15 cellular contexts compared by ENCODE assay signal in the genomic region with DNA sequence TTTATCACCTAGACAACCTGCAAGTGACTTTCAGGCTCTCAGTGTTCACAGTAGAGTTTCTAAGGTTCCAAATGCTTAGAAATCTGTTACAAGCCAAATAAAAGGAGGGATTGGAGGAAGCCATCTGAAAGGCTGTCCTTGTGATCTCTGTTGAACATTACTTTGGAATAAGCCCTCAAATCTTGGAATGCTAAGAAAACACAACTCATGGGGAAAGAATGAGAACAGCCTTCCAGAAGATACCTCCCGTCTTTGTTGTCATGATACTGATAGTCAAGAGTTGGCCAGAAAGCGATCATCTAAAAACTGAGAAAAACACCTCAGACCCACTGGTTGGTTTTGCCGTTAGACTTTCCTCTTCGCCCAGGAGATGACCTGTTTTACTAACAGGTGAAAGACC. TPM values are rescaled to one million over a fixed set of nuclear protein-coding genes. Genes with fewer than 3 reads are reported as not detected.
DNase-seq lines count a peak whose midpoint lies in the region; TF ChIP-seq lines count a peak whose summit lies in the region.
"Had no signal": no experiment of that assay in that cellular context is flagged by ENCODE, and none has a peak within 500 bp of the region (broad histone marks: within the 10 kb centered on the region; RNA-seq: fewer than 3 reads in every experiment).

No MANE protein-coding gene starts in this region.

- CTCF ChIA-PET in Caco-2 (lab: Charles Lee) = no interaction called here

- H3K27ac Mint-ChIP-seq in Caco-2 (ENCODE audit: unreplicated experiment) (peak overlapping the region; percentile 25), endodermal cell (peak overlapping the region; percentile 41)

- H3K4me3 Mint-ChIP-seq in Caco-2 (ENCODE audit: unreplicated experiment) (no peak overlapping the region), endodermal cell (no peak overlapping the region)

- no peaks in the 10 kb centered on the region for H3K4me1 ChIP-seq in Caco-2
- no peaks in the 10 kb centered on the region for H3K4me1 ChIP-seq in HUES48 (ENCODE audit: control insufficient read depth, insufficient read depth, low read length)
- no peaks in the 10 kb centered on the region for H3K4me1 ChIP-seq in endodermal cell (ENCODE audit: control insufficient read depth, insufficient read depth, low read length)
- H3K4me1 ChIP-seq in osteoblast (ENCODE audit: insufficient read depth, low read length) = peaks cover 9% of the 10 kb centered on the region
- H3K4me1 ChIP-seq in suprapubic skin = no peaks in the 10 kb centered on the region

- DNase-seq in Caco-2 (no peak), endodermal cell (no peak), osteoblast (ENCODE audit: insufficient read length, low spot score, missing footprints) (peak; percentile 66), suprapubic skin (ENCODE audit: low spot score in 2 of 2) (no peak), inferior parietal cortex (ENCODE audit: extremely low spot score) (no peak), Ammon's horn (ENCODE audit: low spot score) (no peak)
- DNase-seq: NCI-H1105, NCI-H1694, NCI-H2227 treated with DMSO at 0.1 percent for 48 hours, NCI-H524, Right ventricle myocardium superior had no signal

- H2AFZ ChIP-seq in osteoblast (ENCODE audit: low read length) = no peak overlapping the region

- H3K36me3 Mint-ChIP-seq in Caco-2 (ENCODE audit: insufficient read depth, unreplicated experiment) (peaks cover 10% of the 10 kb centered on the region), endodermal cell (ENCODE audit: low read depth) (peaks cover 71% of the 10 kb centered on the region)

- H4K20me1 ChIP-seq in osteoblast (ENCODE audit: insufficient read depth, low read length) = peaks cover 3% of the 10 kb centered on the region
- H4K20me1 ChIP-seq: BLaER1 treated with 17β-estradiol and CSF1 and Interleukin-3, amounts not matched to agents 10 nM and 100 nM had no signal

- H3K9me3 Mint-ChIP-seq in Caco-2 (ENCODE audit: unreplicated experiment) = no peaks in the 10 kb centered on the region
- H3K9me3 Mint-ChIP-seq in endodermal cell = peaks cover 12% of the 10 kb centered on the region

- H3K9me3 ChIP-seq in Caco-2 (peaks cover 2% of the 10 kb centered on the region; the same call in 1 of the 2 replicates), HUES48 (ENCODE audit: control insufficient read depth, insufficient read depth, low read length) (no peaks in the 10 kb centered on the region; the same call in 1 of the 2 replicates), endodermal cell (ENCODE audit: control insufficient read depth, low read length) (peaks cover 12% of the 10 kb centered on the region), osteoblast (ENCODE audit: low read depth, low read length) (no peaks in the 10 kb centered on the region), suprapubic skin (no peaks in the 10 kb centered on the region)

- POLR2A ChIA-PET in Caco-2 (lab: Charles Lee) = no interaction called here

- H3K27me3 ChIP-seq in Caco-2 (replicated peaks; ENCODE audit: control insufficient read depth, insufficient read depth, low read length) (no peaks in the 10 kb centered on the region), HUES48 (ENCODE audit: control insufficient read depth, insufficient read depth, low read length) (no peaks in the 10 kb centered on the region), endodermal cell (ENCODE audit: control insufficient read depth, insufficient read depth, low read length, poor library complexity, severe bottlenecking) (no peaks in the 10 kb centered on the region), osteoblast (ENCODE audit: insufficient read depth, low read length) (no peaks in the 10 kb centered on the region), suprapubic skin (no peaks in the 10 kb centered on the region)
- H3K27me3 ChIP-seq: BLaER1 treated with 17β-estradiol and CSF1 and Interleukin-3, amounts not matched to agents 10 nM and 100 nM had no signal

- H3K27ac ChIP-seq in HUES48 (ENCODE audit: low read depth, low read length) (peak overlapping the region; percentile 5), endodermal cell (ENCODE audit: low read depth, low read length) (no peak overlapping the region), osteoblast (ENCODE audit: low read depth, low read length) (no peak overlapping the region), suprapubic skin (no peak overlapping the region)
- H3K27ac ChIP-seq: BLaER1 treated with 17β-estradiol and CSF1 and Interleukin-3, amounts not matched to agents 10 nM and 100 nM; SK-N-MC had no signal

- H3K36me3 ChIP-seq in Caco-2 (ENCODE audit: control insufficient read depth, insufficient read depth, low read length) (no peaks in the 10 kb centered on the region; the same call in 1 of the 2 replicates), HUES48 (ENCODE audit: control insufficient read depth, insufficient read depth, low read length) (peaks cover 73% of the 10 kb centered on the region), endodermal cell (ENCODE audit: control insufficient read depth, insufficient read depth, low read length) (peaks cover 78% of the 10 kb centered on the region), osteoblast (ENCODE audit: insufficient read depth, low read length) (peaks cover 28% of the 10 kb centered on the region), suprapubic skin (peaks cover 48% of the 10 kb centered on the region)

- 93 to 94% methylated on average over 4 of the region's 4 CpGs for whole genome bisulfite sequencing in endodermal cell (ENCODE audit: insufficient coverage in 1 of 2, insufficient read length in 1 of 2), 2 experiments
- WGBS in suprapubic skin = 61% methylated on average over 4 of the region's 4 CpGs

- H3K4me1 Mint-ChIP-seq in Caco-2 (ENCODE audit: low read depth, unreplicated experiment) = no peaks in the 10 kb centered on the region
- peaks cover 6% of the 10 kb centered on the region for H3K4me1 Mint-ChIP-seq in endodermal cell

- no peak for TF ChIP-seq POLR2A in suprapubic skin (IDR thresholded peaks at IDR 0.05)

- H3K9ac ChIP-seq in HUES48 (ENCODE audit: low read depth, low read length) = no peak overlapping the region
- H3K9ac ChIP-seq in endodermal cell (ENCODE audit: extremely low read depth, low read length, poor library complexity, severe bottlenecking) = no peak overlapping the region
- H3K9ac ChIP-seq: BLaER1 treated with 17β-estradiol and CSF1 and Interleukin-3, amounts not matched to agents 10 nM and 100 nM had no signal

- H3K4me3 ChIP-seq in Caco-2 (ENCODE audit: low read depth, low read length) = no peak overlapping the region
- no peak overlapping the region for H3K4me3 ChIP-seq in HUES48 (ENCODE audit: low read depth, low read length)
- H3K4me3 ChIP-seq in endodermal cell (ENCODE audit: low read length) = no peak overlapping the region
- no peak overlapping the region for H3K4me3 ChIP-seq in osteoblast (ENCODE audit: insufficient read depth, low read length)
- H3K4me3 ChIP-seq in suprapubic skin = no peak overlapping the region
- H3K4me3 ChIP-seq: BLaER1 treated with 17β-estradiol and CSF1 and Interleukin-3, amounts not matched to agents 10 nM and 100 nM; SK-N-MC had no signal

- no peaks in the 10 kb centered on the region for H3K27me3 Mint-ChIP-seq in Caco-2 (ENCODE audit: insufficient read depth, unreplicated experiment)
- H3K27me3 Mint-ChIP-seq in endodermal cell (ENCODE audit: insufficient read depth) = no peaks in the 10 kb centered on the region

- no peak overlapping the region for H3K4me2 ChIP-seq in osteoblast (ENCODE audit: insufficient read depth, low read length)
- H3K4me2 ChIP-seq: BLaER1 treated with 17β-estradiol and CSF1 and Interleukin-3, amounts not matched to agents 10 nM and 100 nM had no signal

- no peak for TF ChIP-seq EP300 in suprapubic skin (IDR thresholded peaks at IDR 0.05)

- intact Hi-C loops in Caco-2 (cut with micrococcal nuclease; ENCODE audit: unreplicated experiment) = no loop called here

- H3K79me2 ChIP-seq in osteoblast (ENCODE audit: insufficient read depth, low read length) = no peaks in the 10 kb centered on the region

- BruUV-seq in Caco-2 (replicated peaks; lab: Mats Ljungman, UMichigan) = no TSS peak

- TF ChIP-seq CTCF in Caco-2 (IDR thresholded peaks at IDR 0.05; ENCODE audit: insufficient read depth in 1 of 2, low read depth in 1 of 2, low read length in 1 of 2, severe bottlenecking in 1 of 2, unreplicated experiment in 1 of 2) (no peak), endodermal cell (conservative IDR thresholded peaks at IDR 0.05) (no peak), osteoblast (IDR thresholded peaks at IDR 0.05; ENCODE audit: extremely low read depth, low read depth, low read length) (no peak), suprapubic skin (IDR thresholded peaks at IDR 0.05) (no peak)

RNA-seq across cellular contexts. Expression of a gene that starts 44.4 kb away (rescaled TPM):
- total RNA-seq in Caco-2 (2022) = not detected in 2 replicates
- 1 to 10 TPM in 1 of 2 donors, under 1 TPM in 1; 0.58 to 1.3 TPM for total RNA-seq in endodermal cell
- polyA plus RNA-seq in endodermal cell (2013, experiment 1 of 2) = 0.28 TPM
- 0.37 TPM for polyA plus RNA-seq in endodermal cell (2013, experiment 2 of 2)
- not detected in 2 replicates for total RNA-seq in osteoblast
- under 1 TPM in 1 of 4 donors, not detected in 3; 0.48 TPM for total RNA-seq in suprapubic skin
- total RNA-seq: LHCN-M2 had no signal
